In genomic region chr2:168307379-168307778, GRCh38 we compare ENCODE assay signal across 10 cellular contexts.
"Had no signal": no experiment of that assay in that cellular context is flagged by ENCODE, and none has a peak within 500 bp of the region (broad histone marks: within the 10 kb centered on the region; RNA-seq: fewer than 3 reads in every experiment).

No MANE protein-coding gene starts in this region.

- H3K4me1 ChIP-seq: HAP-1 had no signal

- H3K27ac ChIP-seq: GM23248 had no signal

- DNase-seq: GM23248, H7, H9, HCEC 1CT, HFFc6 had no signal

- H3K4me3 ChIP-seq: GM23248, GM23338, HAP-1 had no signal

- H3K9ac ChIP-seq: GM23248 had no signal

- H3K4me2 ChIP-seq: GM23338 had no signal

- H3K36me3 ChIP-seq: HAP-1 had no signal

- FAIRE-seq: H1, H54 had no signal

- ATAC-seq: GM23338, HCT116 had no signal

- H2AFZ ChIP-seq: GM23248, GM23338 had no signal
